ENCODE assay signal across 8 cellular contexts in genomic region chr10:62082270-62082669, GRCh38.
DNase-seq lines count a peak whose midpoint lies in the region; ATAC-seq and TF ChIP-seq lines count a peak whose summit lies in the region.

No MANE protein-coding gene starts in this region.

- BruUV-seq in Panc1 (replicated peaks; lab: Mats Ljungman, UMichigan), result no TSS peak

- H2AFZ ChIP-seq in trophoblast cell (ENCODE audit: insufficient read depth, low read length, poor library complexity), result no peak overlapping the region

- no peak for DNase-seq in CD4-positive, CD25-positive, alpha-beta regulatory T cell
- DNase-seq in Panc1 (ENCODE audit: low read depth, low spot score) (no peak), trophoblast cell (peak in 1 of 2 donors; percentile 39), NCI-H2029 treated with DMSO at 0.1 percent for 48 hours (lab: John Stamatoyannopoulos, UW) (no peak), mesenteric fat pad (ENCODE audit: low spot score) (no peak)
- no peak for DNase-seq in effector memory CD4-positive, alpha-beta T cell

- peaks cover 2% of the 10 kb centered on the region for H3K79me2 ChIP-seq in trophoblast cell (ENCODE audit: control insufficient read depth, insufficient read depth, low read length, poor library complexity)

- no peaks in the 10 kb centered on the region for H3K9me3 ChIP-seq in CD4-positive, CD25-positive, alpha-beta regulatory T cell (ENCODE audit: control insufficient read depth in 2 of 2, low read length in 2 of 2)
- H3K9me3 ChIP-seq in Panc1 (ENCODE audit: control insufficient read depth, insufficient read depth, low read depth, low read length), result no peaks in the 10 kb centered on the region
- no peaks in the 10 kb centered on the region for H3K9me3 ChIP-seq in effector memory CD4-positive, alpha-beta T cell (ENCODE audit: control insufficient read depth, low read length)
- H3K9me3 ChIP-seq in trophoblast cell (ENCODE audit: insufficient read depth, low read depth, low read length), result no peaks in the 10 kb centered on the region

- H3K4me2 ChIP-seq in trophoblast cell (ENCODE audit: low read length), result no peak overlapping the region

- peak overlapping the region; percentile 60 to 80 (median 74) for H3K4me3 Mint-ChIP-seq in CD4-positive, CD25-positive, alpha-beta regulatory T cell

- H3K27me3 ChIP-seq in CD4-positive, CD25-positive, alpha-beta regulatory T cell (ENCODE audit: control insufficient read depth, insufficient read depth, low read length), result no peaks in the 10 kb centered on the region
- H3K27me3 ChIP-seq in Panc1 (ENCODE audit: control insufficient read depth, insufficient read depth, low read length) (no peaks in the 10 kb centered on the region), trophoblast cell (ENCODE audit: insufficient read depth, low read length) (no peaks in the 10 kb centered on the region)
- H3K27me3 ChIP-seq in effector memory CD4-positive, alpha-beta T cell (replicated peaks; ENCODE audit: control insufficient read depth, insufficient read depth, low read length, poor library complexity, severe bottlenecking), result no peaks in the 10 kb centered on the region

- peaks cover 48% of the 10 kb centered on the region for H3K36me3 ChIP-seq in CD4-positive, CD25-positive, alpha-beta regulatory T cell (ENCODE audit: control insufficient read depth, insufficient read depth, low read length)
- H3K36me3 ChIP-seq in Panc1 (ENCODE audit: control insufficient read depth, insufficient read depth, low read length) (peaks cover 5% of the 10 kb centered on the region), trophoblast cell (ENCODE audit: control insufficient read depth in 1 of 2, insufficient read depth in 2 of 2, low read length in 2 of 2) (peaks cover 9 to 17% of the 10 kb centered on the region in 2 experiments)
- H3K36me3 ChIP-seq in effector memory CD4-positive, alpha-beta T cell (ENCODE audit: control insufficient read depth, insufficient read depth, low read length), result peaks cover 28% of the 10 kb centered on the region

- ATAC-seq in CD4-positive, CD25-positive, alpha-beta regulatory T cell (ENCODE audit: low read depth in 2 of 2), result no peak
- ATAC-seq in Panc1 (no peak), GM18511 (IDR thresholded peaks at IDR 0.05; ENCODE audit: unreplicated experiment) (no peak), HG02642 (IDR thresholded peaks at IDR 0.05; ENCODE audit: poor library complexity, unreplicated experiment) (no peak)

- POLR2A ChIA-PET in Panc1 (lab: Charles Lee), result interaction anchor here (0.5 to 0.6 kb wide), 2 partner anchors 426 to 638 kb away, joined by 4 read pairs; no protein-coding TSS in a partner anchor

- no peak overlapping the region for H4K8ac ChIP-seq in trophoblast cell (ENCODE audit: low read depth, low read length)

- no peak for TF ChIP-seq CTCF in Panc1 (IDR thresholded peaks at IDR 0.05)

- peaks cover 10% of the 10 kb centered on the region for H3K79me1 ChIP-seq in trophoblast cell (ENCODE audit: low read length)

- in situ Hi-C loops in Panc1 (cut with HindIII; ENCODE audit: low pct_unique_long_range_greater_than_20kb, low sequenced_read_pairs), result no loop called here

- peaks cover 73% of the 10 kb centered on the region for H3K4me1 ChIP-seq in CD4-positive, CD25-positive, alpha-beta regulatory T cell (ENCODE audit: control insufficient read depth, insufficient read depth, low read length, poor library complexity, severe bottlenecking)
- peaks cover 40% of the 10 kb centered on the region for H3K4me1 ChIP-seq in Panc1 (ENCODE audit: control insufficient read depth, insufficient read depth, low read length)
- H3K4me1 ChIP-seq in effector memory CD4-positive, alpha-beta T cell (ENCODE audit: control insufficient read depth, insufficient read depth, low read length, poor library complexity, severe bottlenecking), result peaks cover 28% of the 10 kb centered on the region
- H3K4me1 ChIP-seq in trophoblast cell (ENCODE audit: control insufficient read depth in 1 of 2, insufficient read depth in 2 of 2, low read length in 2 of 2), result peaks cover 4 to 5% of the 10 kb centered on the region in 2 experiments

- intact Hi-C loops in Panc1 (cut with micrococcal nuclease; ENCODE audit: unreplicated experiment), result no loop called here

- H3K27ac ChIP-seq in CD4-positive, CD25-positive, alpha-beta regulatory T cell (ENCODE audit: insufficient read depth, low read length, poor library complexity, severe bottlenecking), result peak overlapping the region; percentile 89
- H3K27ac ChIP-seq in Panc1 (ENCODE audit: low read length), result peak overlapping the region; percentile 84
- H3K27ac ChIP-seq in effector memory CD4-positive, alpha-beta T cell (ENCODE audit: insufficient read depth, low read length, poor library complexity, severe bottlenecking), result peak overlapping the region; percentile 59
- peak overlapping the region; percentile 97 for H3K27ac ChIP-seq in trophoblast cell (ENCODE audit: low read depth, low read length)

- H2BK5ac ChIP-seq in trophoblast cell (ENCODE audit: low read depth, low read length, poor library complexity), result no peak overlapping the region

- H3K9ac ChIP-seq in trophoblast cell (ENCODE audit: low read length), result no peak overlapping the region

- H2BK12ac ChIP-seq in trophoblast cell (ENCODE audit: low read length), result no peak overlapping the region

- H3K4me1 Mint-ChIP-seq in CD4-positive, CD25-positive, alpha-beta regulatory T cell, result peaks cover 35 to 93% (median 79%) of the 10 kb centered on the region in 4 donors

- no peak overlapping the region for H2AK5ac ChIP-seq in trophoblast cell (ENCODE audit: low read length)

- H3K23ac ChIP-seq in trophoblast cell (ENCODE audit: low read length), result no peak overlapping the region

- peaks cover 0 to 6% (median 0%) of the 10 kb centered on the region in 7 donors for H3K9me3 Mint-ChIP-seq in CD4-positive, CD25-positive, alpha-beta regulatory T cell

- peaks cover 51% of the 10 kb centered on the region for H3K36me3 Mint-ChIP-seq in CD4-positive, CD25-positive, alpha-beta regulatory T cell

- no peaks in the 10 kb centered on the region for H3K27me3 Mint-ChIP-seq in CD4-positive, CD25-positive, alpha-beta regulatory T cell

- H3K4me3 ChIP-seq in CD4-positive, CD25-positive, alpha-beta regulatory T cell (ENCODE audit: low read depth, low read length), result peak overlapping the region; percentile 71
- no peak overlapping the region for H3K4me3 ChIP-seq in Panc1 (ENCODE audit: low read depth in 2 of 2, low read length in 2 of 2)
- H3K4me3 ChIP-seq in effector memory CD4-positive, alpha-beta T cell (ENCODE audit: insufficient read depth, low read depth, low read length, poor library complexity, severe bottlenecking), result peak overlapping the region; percentile 9
- H3K4me3 ChIP-seq in trophoblast cell (ENCODE audit: low read depth, low read length), result no peak overlapping the region

- no peak overlapping the region for H3K18ac ChIP-seq in trophoblast cell (ENCODE audit: low read length)

- H4K12ac ChIP-seq in trophoblast cell (ENCODE audit: low read depth, low read length), result no peak overlapping the region

- H3K14ac ChIP-seq in trophoblast cell (ENCODE audit: low read length), result no peak overlapping the region

- no peak overlapping the region for H2BK120ac ChIP-seq in trophoblast cell (ENCODE audit: insufficient read depth, low read length, poor library complexity)

- H3K27ac Mint-ChIP-seq in CD4-positive, CD25-positive, alpha-beta regulatory T cell, result peak overlapping the region; percentile 91 to 96 (median 93)

- H3K4ac ChIP-seq in trophoblast cell (ENCODE audit: low read depth, low read length), result no peak overlapping the region

- CTCF ChIA-PET in Panc1 (lab: Charles Lee), result no interaction called here

- no CpG with 5 or more reads among the region's 1 CpG for WGBS in trophoblast cell (ENCODE audit: extremely low coverage, insufficient coverage, insufficient read length)

- H4K91ac ChIP-seq in trophoblast cell (ENCODE audit: low read depth, low read length), result no peak overlapping the region

Comparison
In these comparisons a context has a peak if more than half of its experiments do, and no peak if none do; other contexts are left out.
1. H3K4me3 ChIP-seq: peak in CD4-positive, CD25-positive, alpha-beta regulatory T cell (single experiment) and effector memory CD4-positive, alpha-beta T cell (single experiment); none in Panc1 (0 of 2) and trophoblast cell (single experiment).
2. Peak in every context shown above with its lines, with median percentiles within 50 percentile points of each other: H3K27ac ChIP-seq.